In genomic region chr5:140632366-140633080, GRCh38 we compare ENCODE assay signal across 8 cellular contexts. TPM values are rescaled to one million over a fixed set of nuclear protein-coding genes. Genes with fewer than 3 reads are reported as not detected.
DNase-seq lines count a peak whose midpoint lies in the region; ATAC-seq, FAIRE-seq and TF ChIP-seq lines count a peak whose summit lies in the region.

No MANE protein-coding gene starts in this region.

- H3K27me3 ChIP-seq in BJ (ENCODE audit: control insufficient read depth, insufficient read depth, low read length) (no peaks in the 10 kb centered on the region), endothelial cell of umbilical vein (ENCODE audit: control insufficient read depth in 2 of 2, insufficient read depth in 2 of 2, low read length in 2 of 2) (peaks cover 0 to 3% of the 10 kb centered on the region in 2 experiments), thymus (ENCODE audit: control insufficient read depth, insufficient read depth) (peaks cover 26% of the 10 kb centered on the region), smooth muscle cell (ENCODE audit: low read depth) (no peaks in the 10 kb centered on the region)

- DNase-seq in BJ (ENCODE audit: low read depth) (no peak), HUDEP-2 (lab: John Stamatoyannopoulos, UW; ENCODE audit: unreplicated experiment in 76 of 76) (peak in 42 of 76 experiments; percentile 4 to 56 (median 24)), endothelial cell of umbilical vein (ENCODE audit: low read depth, low spot score) (peak; percentile 67), myocyte (ENCODE audit: low read depth) (peak; percentile 2), smooth muscle cell (lab: John Stamatoyannopoulos, UW; ENCODE audit: unreplicated experiment) (no peak)
- peak in 2 of 3 experiments; percentile 19 to 29 for DNase-seq in activated CD8-positive, alpha-beta memory T cell treated with anti-CD3 and anti-CD28 coated beads for 48 hours (ENCODE audit: low read depth in 2 of 3, low spot score in 2 of 3)

- WGBS in thymus, result 3% methylated on average over 56 of the region's 56 CpGs
- 95% methylated on average over 56 of the region's 56 CpGs for WGBS in smooth muscle cell (ENCODE audit: low lambda C conversion rate)

- H3K27ac ChIP-seq in endothelial cell of umbilical vein (ENCODE audit: insufficient read depth, low read depth, low read length) (no peak overlapping the region), thymus (ENCODE audit: low read depth) (peak overlapping the region; percentile 13), smooth muscle cell (ENCODE audit: low read depth) (no peak overlapping the region)

- H3K4me2 ChIP-seq in endothelial cell of umbilical vein (ENCODE audit: insufficient read depth, low read length) (peak overlapping the region; percentile 88), smooth muscle cell (no peak overlapping the region)

- no peaks in the 10 kb centered on the region for H4K20me1 ChIP-seq in endothelial cell of umbilical vein (replicated peaks; ENCODE audit: control insufficient read depth, extremely low read depth, insufficient read depth, low read length)
- H4K20me1 ChIP-seq in smooth muscle cell (ENCODE audit: low read depth), result no peaks in the 10 kb centered on the region

- POLR2A ChIA-PET in BJ (lab: Charles Lee), result interaction anchor here (0.8 kb wide), 1 partner anchor 33 kb away, joined by 3 read pairs; no protein-coding TSS in a partner anchor
- POLR2A ChIA-PET in endothelial cell of umbilical vein (lab: Charles Lee), result interaction anchor here (0.7 kb wide), 1 partner anchor 43 kb away, joined by 3 read pairs; no protein-coding TSS in a partner anchor

- H2AFZ ChIP-seq in endothelial cell of umbilical vein (ENCODE audit: low read depth, low read length) (peak overlapping the region; percentile 99), smooth muscle cell (ENCODE audit: low read depth) (no peak overlapping the region)

- CTCF ChIA-PET in BJ (lab: Yijun Ruan, JAX), result interaction anchor here (0.6 to 0.7 kb wide), 2 partner anchors 48 to 269 kb away, joined by 3 read pairs; no protein-coding TSS in a partner anchor
- CTCF ChIA-PET in endothelial cell of umbilical vein (lab: Charles Lee), result interaction anchor here (0.6 to 5.4 kb wide), 14 partner anchors 9 to 273 kb away, joined by 3 to 108 read pairs (median 4); partner anchors contain the start of genes ANKHD1, EIF4EBP3 and SRA1

- peaks cover 15% of the 10 kb centered on the region for H3K4me1 ChIP-seq in endothelial cell of umbilical vein (ENCODE audit: control insufficient read depth, extremely low read depth, insufficient read depth, low read length)
- peaks cover 11% of the 10 kb centered on the region for H3K4me1 ChIP-seq in thymus (ENCODE audit: control insufficient read depth, insufficient read depth, low read length)
- H3K4me1 ChIP-seq in smooth muscle cell (ENCODE audit: low read depth), result no peaks in the 10 kb centered on the region

- no peak for TF ChIP-seq POLR2A in endothelial cell of umbilical vein (IDR thresholded peaks at IDR 0.05; ENCODE audit: low read depth, low read length)

- ATAC-seq in GM19397 (IDR thresholded peaks at IDR 0.05; ENCODE audit: unreplicated experiment), result peak; percentile 60

- dilution Hi-C loops in endothelial cell of umbilical vein (cut with MboI; ENCODE audit: extremely low pct_ligation_motif_present, low sequenced_read_pairs), result no loop called here

- intact Hi-C loops in endothelial cell of umbilical vein (cut with micrococcal nuclease), result loop anchor here (10.0 kb wide), 1 partner anchor 388 kb away; no protein-coding TSS in a partner anchor

- H3K4me3 ChIP-seq in BJ (ENCODE audit: low read depth, low read length) (peak overlapping the region; percentile 34), endothelial cell of umbilical vein (replicated peaks in 1 of 3; ENCODE audit: insufficient read depth in 1 of 3, low read depth in 1 of 3, low read length in 3 of 3) (peak overlapping the region; percentile 28 to 57 (median 47)), thymus (ENCODE audit: low read length) (peak overlapping the region; percentile 55), smooth muscle cell (no peak overlapping the region)

- no peaks in the 10 kb centered on the region for H3K36me3 ChIP-seq in BJ (ENCODE audit: control insufficient read depth, insufficient read depth, low read length)
- no peaks in the 10 kb centered on the region for H3K36me3 ChIP-seq in endothelial cell of umbilical vein (ENCODE audit: control insufficient read depth in 2 of 2, extremely low read depth in 1 of 2, insufficient read depth in 2 of 2, low read length in 2 of 2)
- no peaks in the 10 kb centered on the region for H3K36me3 ChIP-seq in thymus (ENCODE audit: control insufficient read depth, insufficient read depth)
- no peaks in the 10 kb centered on the region for H3K36me3 ChIP-seq in smooth muscle cell (ENCODE audit: low read depth)

- no peak overlapping the region for H3K9ac ChIP-seq in endothelial cell of umbilical vein (replicated peaks; ENCODE audit: extremely low read depth, insufficient read depth, low read length)
- no peak overlapping the region for H3K9ac ChIP-seq in smooth muscle cell (ENCODE audit: low read depth)

- BruUV-seq in endothelial cell of umbilical vein (replicated peaks; lab: Mats Ljungman, UMichigan), result no TSS peak

- FAIRE-seq in endothelial cell of umbilical vein (lab: Jason Lieb, UNC), result peak; percentile 85

- H3F3A ChIP-seq in smooth muscle cell (ENCODE audit: low read depth), result no peaks in the 10 kb centered on the region

- TF ChIP-seq CTCF in BJ (IDR thresholded peaks at IDR 0.05; ENCODE audit: insufficient read depth, low read depth, low read length) (no peak), endothelial cell of umbilical vein (IDR thresholded peaks at IDR 0.05; ENCODE audit: extremely low read depth in 1 of 2, insufficient read depth in 1 of 2, low read depth in 1 of 2, low read length in 2 of 2) (no peak), smooth muscle cell (IDR thresholded peaks at IDR 0.05; ENCODE audit: borderline replicate concordance, insufficient read depth, poor library complexity, severe bottlenecking) (no peak)

- H3K79me2 ChIP-seq in endothelial cell of umbilical vein (ENCODE audit: control insufficient read depth, insufficient read depth, low read length), result no peaks in the 10 kb centered on the region
- no peaks in the 10 kb centered on the region for H3K79me2 ChIP-seq in smooth muscle cell (ENCODE audit: low read depth)

- H3K9me1 ChIP-seq in endothelial cell of umbilical vein (replicated peaks; ENCODE audit: control insufficient read depth, extremely low read depth, insufficient read depth, low read length), result no peaks in the 10 kb centered on the region

- no peaks in the 10 kb centered on the region for H3K9me3 ChIP-seq in endothelial cell of umbilical vein (replicated peaks; ENCODE audit: control insufficient read depth, insufficient read depth, low read length)
- H3K9me3 ChIP-seq in thymus (ENCODE audit: control insufficient read depth), result peaks cover 2% of the 10 kb centered on the region
- H3K9me3 ChIP-seq in smooth muscle cell (replicated peaks; ENCODE audit: low read depth), result peaks cover 8% of the 10 kb centered on the region

RNA-seq across cellular contexts. Expression of gene CD14, which starts 0.5 kb away (rescaled TPM):
- polyA plus RNA-seq in BJ (2011; rRNA removed), result 0.69 and 1.9 TPM in 2 replicates
- 0.09 and 0.46 TPM in 2 replicates for polyA minus RNA-seq in BJ (2011; rRNA and poly(A)+ RNA removed)
- total RNA-seq in endothelial cell of umbilical vein, result 0.33 TPM in 1 of 2 replicates, not detected in the other
- polyA plus RNA-seq in endothelial cell of umbilical vein, result 3.7 and 5.1 TPM in 2 replicates
- polyA plus RNA-seq in endothelial cell of umbilical vein (2011; cell fraction: cytosol; rRNA removed), result 0.99 and 1.4 TPM in 2 replicates
- polyA plus RNA-seq in endothelial cell of umbilical vein (2011; cell fraction: nucleus; rRNA removed), result 0.68 and 0.78 TPM in 2 replicates
- polyA plus RNA-seq in endothelial cell of umbilical vein (2012), result 0.72 and 1.0 TPM in 2 replicates
- polyA minus RNA-seq in endothelial cell of umbilical vein, result 1.2 and 1.9 TPM in 2 replicates
- not detected for polyA minus RNA-seq in endothelial cell of umbilical vein (2011; cell fraction: cytosol; rRNA and poly(A)+ RNA removed)
- polyA minus RNA-seq in endothelial cell of umbilical vein (2011; cell fraction: nucleus; rRNA and poly(A)+ RNA removed), result 0.72 and 0.87 TPM in 2 replicates
- total RNA-seq in myocyte, result 0.21 and 0.64 TPM in 2 replicates
- 2.7 TPM for polyA plus RNA-seq in myocyte (2012)
- 48.6 TPM for polyA plus RNA-seq in thymus
- 0.54 TPM in 1 of 2 replicates, not detected in the other for total RNA-seq in smooth muscle cell
- 0.09 and 0.69 TPM in 2 replicates for polyA plus RNA-seq in smooth muscle cell

RNA-seq across cellular contexts. Expression of gene TMCO6, which starts 6.7 kb away (rescaled TPM):
- 4.8 and 7.5 TPM in 2 replicates for polyA plus RNA-seq in BJ (2011; rRNA removed)
- polyA minus RNA-seq in BJ (2011; rRNA and poly(A)+ RNA removed), result 3.2 and 7.0 TPM in 2 replicates
- total RNA-seq in endothelial cell of umbilical vein, result 14.2 and 23.7 TPM in 2 replicates
- polyA plus RNA-seq in endothelial cell of umbilical vein, result 22.0 and 23.2 TPM in 2 replicates
- polyA plus RNA-seq in endothelial cell of umbilical vein (2011; cell fraction: cytosol; rRNA removed), result 10.2 and 14.9 TPM in 2 replicates
- 78.8 and 91.4 TPM in 2 replicates for polyA plus RNA-seq in endothelial cell of umbilical vein (2011; cell fraction: nucleus; rRNA removed)
- polyA plus RNA-seq in endothelial cell of umbilical vein (2012), result 8.1 and 8.3 TPM in 2 replicates
- 17.0 and 25.3 TPM in 2 replicates for polyA minus RNA-seq in endothelial cell of umbilical vein
- 7.7 TPM for polyA minus RNA-seq in endothelial cell of umbilical vein (2011; cell fraction: cytosol; rRNA and poly(A)+ RNA removed)
- 17.9 and 23.7 TPM in 2 replicates for polyA minus RNA-seq in endothelial cell of umbilical vein (2011; cell fraction: nucleus; rRNA and poly(A)+ RNA removed)
- total RNA-seq in myocyte, result 5.3 and 8.1 TPM in 2 replicates
- polyA plus RNA-seq in myocyte (2012), result 8.1 TPM
- 18.4 TPM for polyA plus RNA-seq in thymus
- total RNA-seq in smooth muscle cell, result 3.3 and 11.4 TPM in 2 replicates
- 4.4 and 5.9 TPM in 2 replicates for polyA plus RNA-seq in smooth muscle cell

RNA-seq across cellular contexts. Expression of gene NDUFA2, which starts 14.9 kb away (rescaled TPM):
- polyA plus RNA-seq in BJ (2011; rRNA removed) (96.8 and 102 TPM in 2 replicates), endothelial cell of umbilical vein (130 and 131 TPM in 2 replicates), thymus (193 TPM), smooth muscle cell (120 and 126 TPM in 2 replicates)
- polyA minus RNA-seq in BJ (2011; rRNA and poly(A)+ RNA removed), result 10.4 and 11.7 TPM in 2 replicates
- total RNA-seq in endothelial cell of umbilical vein (56.1 and 63.4 TPM in 2 replicates), myocyte (46.7 and 51.4 TPM in 2 replicates), smooth muscle cell (24.3 and 63.0 TPM in 2 replicates)
- 131 and 150 TPM in 2 replicates for polyA plus RNA-seq in endothelial cell of umbilical vein (2011; cell fraction: cytosol; rRNA removed)
- polyA plus RNA-seq in endothelial cell of umbilical vein (2011; cell fraction: nucleus; rRNA removed), result 34.3 and 37.4 TPM in 2 replicates
- polyA plus RNA-seq in endothelial cell of umbilical vein (2012), result 78.7 and 84.6 TPM in 2 replicates
- 16.3 and 21.8 TPM in 2 replicates for polyA minus RNA-seq in endothelial cell of umbilical vein
- 25.5 TPM for polyA minus RNA-seq in endothelial cell of umbilical vein (2011; cell fraction: cytosol; rRNA and poly(A)+ RNA removed)
- polyA minus RNA-seq in endothelial cell of umbilical vein (2011; cell fraction: nucleus; rRNA and poly(A)+ RNA removed), result 5.2 and 8.5 TPM in 2 replicates
- 162 TPM for polyA plus RNA-seq in myocyte (2012)

RNA-seq across cellular contexts. Expression of gene IK, which starts 15.1 kb away (rescaled TPM):
- polyA plus RNA-seq in BJ (2011; rRNA removed) (71.8 and 105 TPM in 2 replicates), endothelial cell of umbilical vein (43.4 and 64.0 TPM in 2 replicates), thymus (94.2 TPM), smooth muscle cell (77.6 and 79.3 TPM in 2 replicates)
- polyA minus RNA-seq in BJ (2011; rRNA and poly(A)+ RNA removed), result 41.0 and 61.3 TPM in 2 replicates
- total RNA-seq in endothelial cell of umbilical vein (78.9 and 90.4 TPM in 2 replicates), myocyte (105 and 121 TPM in 2 replicates), smooth muscle cell (85.1 and 87.5 TPM in 2 replicates)
- 85.0 and 98.3 TPM in 2 replicates for polyA plus RNA-seq in endothelial cell of umbilical vein (2011; cell fraction: cytosol; rRNA removed)
- polyA plus RNA-seq in endothelial cell of umbilical vein (2011; cell fraction: nucleus; rRNA removed), result 142 and 167 TPM in 2 replicates
- 78.4 and 116 TPM in 2 replicates for polyA plus RNA-seq in endothelial cell of umbilical vein (2012)
- 49.9 and 89.6 TPM in 2 replicates for polyA minus RNA-seq in endothelial cell of umbilical vein
- 36.6 TPM for polyA minus RNA-seq in endothelial cell of umbilical vein (2011; cell fraction: cytosol; rRNA and poly(A)+ RNA removed)
- 48.3 and 53.0 TPM in 2 replicates for polyA minus RNA-seq in endothelial cell of umbilical vein (2011; cell fraction: nucleus; rRNA and poly(A)+ RNA removed)
- 73.5 TPM for polyA plus RNA-seq in myocyte (2012)

RNA-seq across cellular contexts. Expression of gene WDR55, which starts 32.2 kb away (rescaled TPM):
- polyA plus RNA-seq in BJ (2011; rRNA removed) (12.7 and 17.9 TPM in 2 replicates), endothelial cell of umbilical vein (17.5 and 17.8 TPM in 2 replicates), thymus (24.0 TPM), smooth muscle cell (20.6 and 23.6 TPM in 2 replicates)
- polyA minus RNA-seq in BJ (2011; rRNA and poly(A)+ RNA removed), result 16.8 and 18.9 TPM in 2 replicates
- total RNA-seq in endothelial cell of umbilical vein (24.0 and 25.3 TPM in 2 replicates), myocyte (20.5 and 20.6 TPM in 2 replicates), smooth muscle cell (11.2 and 14.2 TPM in 2 replicates)
- polyA plus RNA-seq in endothelial cell of umbilical vein (2011; cell fraction: cytosol; rRNA removed), result 14.2 and 16.6 TPM in 2 replicates
- 32.3 and 36.5 TPM in 2 replicates for polyA plus RNA-seq in endothelial cell of umbilical vein (2011; cell fraction: nucleus; rRNA removed)
- 11.7 and 12.5 TPM in 2 replicates for polyA plus RNA-seq in endothelial cell of umbilical vein (2012)
- 19.0 and 20.8 TPM in 2 replicates for polyA minus RNA-seq in endothelial cell of umbilical vein
- polyA minus RNA-seq in endothelial cell of umbilical vein (2011; cell fraction: cytosol; rRNA and poly(A)+ RNA removed), result 22.9 TPM
- polyA minus RNA-seq in endothelial cell of umbilical vein (2011; cell fraction: nucleus; rRNA and poly(A)+ RNA removed), result 13.2 and 14.4 TPM in 2 replicates
- polyA plus RNA-seq in myocyte (2012), result 27.9 TPM

Comparison
In these comparisons a context has a peak if more than half of its experiments do, and no peak if none do; other contexts are left out.
1. DNase-seq: peak in HUDEP-2 (42 of 76), activated CD8-positive, alpha-beta memory T cell treated with anti-CD3 and anti-CD28 coated beads for 48 hours (2 of 3), endothelial cell of umbilical vein (single experiment) and myocyte (single experiment); none in BJ (single experiment) and smooth muscle cell (single experiment).